In genomic region chr1:100038401-100039306, GRCh38 we compare ENCODE assay signal across 8 cellular contexts.
DNase-seq lines count a peak whose midpoint lies in the region; ATAC-seq and TF ChIP-seq lines count a peak whose summit lies in the region.

No MANE protein-coding gene starts in this region.

- peak overlapping the region; percentile 70 to 87 (median 80) for H3K4me3 ChIP-seq in right lobe of liver

- no peaks in the 10 kb centered on the region for H3K27me3 ChIP-seq in right lobe of liver

- TF ChIP-seq POLR2A in right lobe of liver (IDR thresholded peaks at IDR 0.05): peak; percentile 9

- H3K27ac Mint-ChIP-seq in dendritic cell treated with granulocyte-macrophage colony-stimulating factor and Interleukin-4, amounts not matched to agents 40 ng/mL and 50 ng/mL, for 4 days: peak overlapping the region; percentile 90

- peaks cover 36% of the 10 kb centered on the region for H3K4me1 Mint-ChIP-seq in dendritic cell treated with granulocyte-macrophage colony-stimulating factor and Interleukin-4, amounts not matched to agents 40 ng/mL and 50 ng/mL, for 4 days (ENCODE audit: low read depth)

- peak overlapping the region; percentile 84 for H3K4me3 Mint-ChIP-seq in dendritic cell treated with granulocyte-macrophage colony-stimulating factor and Interleukin-4, amounts not matched to agents 40 ng/mL and 50 ng/mL, for 4 days

- H3K4me1 ChIP-seq in right lobe of liver: peaks cover 0 to 14% (median 4%) of the 10 kb centered on the region in 4 donors

- WGBS in right lobe of liver (ENCODE audit: insufficient coverage, low coverage, low lambda C conversion rate, missing lambda C conversion rate): 0% methylated on average over 33 of the region's 70 CpGs

- H3K36me3 ChIP-seq in right lobe of liver: no peaks in the 10 kb centered on the region

- no peaks in the 10 kb centered on the region for H3K27me3 Mint-ChIP-seq in dendritic cell treated with granulocyte-macrophage colony-stimulating factor and Interleukin-4, amounts not matched to agents 40 ng/mL and 50 ng/mL, for 4 days

- H3K36me3 Mint-ChIP-seq in dendritic cell treated with granulocyte-macrophage colony-stimulating factor and Interleukin-4, amounts not matched to agents 40 ng/mL and 50 ng/mL, for 4 days (ENCODE audit: low read depth): peaks cover 19% of the 10 kb centered on the region

- peak; percentile 42 for ATAC-seq in HG02885 (IDR thresholded peaks at IDR 0.05; ENCODE audit: poor library complexity, unreplicated experiment)
- peak; percentile 56 to 65 (median 60) for ATAC-seq in right lobe of liver

- intact Hi-C loops in dendritic cell treated with granulocyte-macrophage colony-stimulating factor and Interleukin-4, amounts not matched to agents 40 ng/mL and 50 ng/mL, for 4 days (cut with micrococcal nuclease): loop anchor here (1.0 to 10.0 kb wide), 3 partner anchors 9 to 856 kb away; partner anchors contain the start of genes EXTL2, SASS6, SLC30A7 and TRMT13
- intact Hi-C loops in right lobe of liver (cut with DNase I): no loop called here

- peaks cover 1% of the 10 kb centered on the region for H3K9me3 Mint-ChIP-seq in dendritic cell treated with granulocyte-macrophage colony-stimulating factor and Interleukin-4, amounts not matched to agents 40 ng/mL and 50 ng/mL, for 4 days

- H3K9me3 ChIP-seq in right lobe of liver: no peaks in the 10 kb centered on the region

- TF ChIP-seq CTCF in right lobe of liver (IDR thresholded peaks at IDR 0.05): no peak

- peak overlapping the region; percentile 93 to 99 (median 96) for H3K27ac ChIP-seq in right lobe of liver

- peak; percentile 59 for DNase-seq in NK-92 treated with Interleukin-12 subunit alpha and Interleukin-12 subunit beta, amount 100 ng/mL, for 24 hours (lab: John Stamatoyannopoulos, UW)
- no peak for DNase-seq in NK-92 (lab: John Stamatoyannopoulos, UW; ENCODE audit: unreplicated experiment)
- DNase-seq in NCI-H2107 treated with DMSO at 0.1 percent for 48 hours (lab: John Stamatoyannopoulos, UW; ENCODE audit: unreplicated experiment): peak; percentile 58
- DNase-seq in activated CD4-positive, alpha-beta T cell treated with anti-CD3 and anti-CD28 coated beads, Interleukin-2, amount 50 U/mL, for 1 hour: peak; percentile 69
- DNase-seq in right lobe of liver: peak; percentile 72 to 77 (median 73)
- DNase-seq in stimulated activated CD4-positive, alpha-beta T cell treated with anti-CD3 and anti-CD28 coated beads, TNF-alpha, amount 100 ng/mL, for 1 hour (ENCODE audit: low read depth in 3 of 3, low spot score in 1 of 3): peak; percentile 33 to 55 (median 33)
